ENCODE assay signal across 10 cellular contexts in the genomic region with DNA sequence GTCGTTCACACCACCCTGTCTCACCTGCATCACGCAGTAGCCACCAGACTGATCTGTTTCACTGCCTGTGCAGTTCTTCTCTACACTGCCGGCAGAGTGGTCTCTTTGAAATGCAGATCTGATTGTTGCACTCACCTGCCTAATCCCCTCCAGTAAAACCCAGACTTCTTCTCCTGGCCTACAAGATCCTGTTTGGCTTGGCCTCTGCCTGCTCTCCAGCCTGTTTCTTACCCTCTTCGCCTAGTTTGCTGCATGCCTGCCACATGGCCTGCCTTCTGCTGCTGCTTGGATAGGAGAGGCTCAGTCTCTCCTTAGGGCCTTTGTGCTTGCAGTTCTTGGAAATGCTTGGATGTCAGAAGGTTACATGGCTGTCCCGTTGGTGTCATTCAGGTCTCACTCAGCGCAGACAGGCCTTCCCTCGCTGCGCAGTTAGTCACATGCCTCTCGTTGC. TPM values are rescaled to one million over a fixed set of nuclear protein-coding genes. Genes with fewer than 3 reads are reported as not detected.
DNase-seq lines count a peak whose midpoint lies in the region; ATAC-seq and TF ChIP-seq lines count a peak whose summit lies in the region.
"Had no signal": no experiment of that assay in that cellular context is flagged by ENCODE, and none has a peak within 500 bp of the region (broad histone marks: within the 10 kb centered on the region; RNA-seq: fewer than 3 reads in every experiment).

No MANE protein-coding gene starts in this region.

- no peaks in the 10 kb centered on the region for H3K27me3 Mint-ChIP-seq in progenitor cell of endocrine pancreas

- H3K27ac Mint-ChIP-seq in progenitor cell of endocrine pancreas = peak overlapping the region; percentile 50

- peak; percentile 9 for DNase-seq in DMS 273 (lab: John Stamatoyannopoulos, UW; ENCODE audit: unreplicated experiment)
- no peak for DNase-seq in DMS 273 treated with DMSO at 0.1 percent for 48 hours (lab: John Stamatoyannopoulos, UW)
- no peak for DNase-seq in NT2/D1 (ENCODE audit: low read depth, low spot score)
- peak; percentile 11 for DNase-seq in dermis blood vessel endothelial cell
- no peak for DNase-seq in progenitor cell of endocrine pancreas (ENCODE audit: low spot score, unreplicated experiment)
- no peak for DNase-seq in D341Med (ENCODE audit: low spot score)
- DNase-seq: 8988T, NCI-H774 had no signal

- no peaks in the 10 kb centered on the region for H3K27me3 ChIP-seq in NT2/D1 (ENCODE audit: insufficient read depth, insufficient read length)

- H3K36me3 Mint-ChIP-seq in progenitor cell of endocrine pancreas (ENCODE audit: insufficient read depth) = peaks cover 2% of the 10 kb centered on the region

- peaks cover 4% of the 10 kb centered on the region for H3K4me1 ChIP-seq in NT2/D1 (ENCODE audit: insufficient read depth, insufficient read length)

- no peak overlapping the region for H3K4me3 ChIP-seq in NT2/D1 (ENCODE audit: insufficient read length, low read depth)

- H3K4me1 Mint-ChIP-seq in progenitor cell of endocrine pancreas (ENCODE audit: low read depth) = peaks cover 37% of the 10 kb centered on the region

- TF ChIP-seq CTCF in progenitor cell of endocrine pancreas (IDR thresholded peaks at IDR 0.05; ENCODE audit: unreplicated experiment) = no peak

- peaks cover 3% of the 10 kb centered on the region for H3K9me3 Mint-ChIP-seq in progenitor cell of endocrine pancreas (ENCODE audit: low read depth)

- H3K9me3 ChIP-seq in NT2/D1 (ENCODE audit: insufficient read depth, low read length) = no peaks in the 10 kb centered on the region

- peaks cover 6% of the 10 kb centered on the region for H3K36me3 ChIP-seq in NT2/D1 (ENCODE audit: insufficient read depth, insufficient read length, low read length)

- peak overlapping the region; percentile 12 for H3K9ac ChIP-seq in NT2/D1 (ENCODE audit: insufficient read length, low read depth)

- no peak for ATAC-seq in HG03565 (IDR thresholded peaks at IDR 0.05; ENCODE audit: unreplicated experiment)
- ATAC-seq in HG02840 (IDR thresholded peaks at IDR 0.05; ENCODE audit: low FRiP score, unreplicated experiment) = no peak

- no peak overlapping the region for H3K4me3 Mint-ChIP-seq in progenitor cell of endocrine pancreas (ENCODE audit: low read depth)

RNA-seq across cellular contexts. Expression of gene PACS1, which starts 42.0 kb away (rescaled TPM):
- 28.2 and 52.7 TPM in 2 replicates for total RNA-seq in dermis blood vessel endothelial cell
- 68.3 and 72.3 TPM in 2 replicates for total RNA-seq in progenitor cell of endocrine pancreas

RNA-seq across cellular contexts. Expression of gene SF3B2, which starts 59.9 kb away (rescaled TPM):
- total RNA-seq in dermis blood vessel endothelial cell (116 and 141 TPM in 2 replicates), progenitor cell of endocrine pancreas (211 and 216 TPM in 2 replicates)

Comparison
In these comparisons a context has a peak if more than half of its experiments do, and no peak if none do; other contexts are left out.
1. DNase-seq: peak in DMS 273 (single experiment) and dermis blood vessel endothelial cell (single experiment); none in DMS 273 treated with DMSO at 0.1 percent for 48 hours (single experiment), NT2/D1 (single experiment), progenitor cell of endocrine pancreas (single experiment) and D341Med (single experiment).